In genomic region chr20:38239406-38239805, GRCh38 we compare ENCODE assay signal across 6 cellular contexts. TPM values are rescaled to one million over a fixed set of nuclear protein-coding genes. Genes with fewer than 3 reads are reported as not detected.
"Had no signal": no experiment of that assay in that cellular context is flagged by ENCODE, and none has a peak within 500 bp of the region (broad histone marks: within the 10 kb centered on the region; RNA-seq: fewer than 3 reads in every experiment).

No MANE protein-coding gene starts in this region.

- DNase-seq: H9, HCEC 1CT, IMR-90 had no signal

- ATAC-seq: GM23338, K562 had no signal

- H2AFZ ChIP-seq: GM23338 had no signal

- H3K4me3 ChIP-seq: GM23338, K562 had no signal

- H3K4me2 ChIP-seq: GM23338 had no signal

RNA-seq across cellular contexts. Expression of gene KIAA1755, which starts 21.1 kb away (rescaled TPM):
- total RNA-seq: H1, K562 had no signal
- polyA plus RNA-seq: GM23338, K562 had no signal
